In genomic region chr20:60525397-60525796, GRCh38 we compare ENCODE assay signal across 27 cellular contexts.
"Had no signal": no experiment of that assay in that cellular context is flagged by ENCODE, and none has a peak within 500 bp of the region (broad histone marks: within the 10 kb centered on the region; RNA-seq: fewer than 3 reads in every experiment).

No MANE protein-coding gene starts in this region.

- H3K36me3 ChIP-seq: stomach, suprapubic skin, thoracic aorta, thyroid gland, tibial artery, tibial nerve, transverse colon, upper lobe of left lung, upper lobe of right lung, uterus, vagina had no signal

- H3K27ac ChIP-seq: stomach, suprapubic skin, testis, thoracic aorta, thyroid gland, tibial artery, tibial nerve, transverse colon, upper lobe of left lung, upper lobe of right lung, uterus, vagina had no signal

- H3K4me3 ChIP-seq: stomach, suprapubic skin, testis, thoracic aorta, thyroid gland, tibial artery, tibial nerve, transverse colon, upper lobe of left lung, upper lobe of right lung, uterus, vagina had no signal

- FAIRE-seq: urothelium cell line had no signal

- DNase-seq: stimulated activated CD4-positive, alpha-beta T cell treated with anti-CD3 and anti-CD28 coated beads, Interleukin-2, amount 100 ng/mL, for 48 hours; stimulated activated CD4-positive, alpha-beta T cell treated with anti-CD3 and anti-CD28 coated beads, Interleukin-4, amount 100 ng/mL, for 1 hour; stimulated activated CD4-positive, alpha-beta T cell treated with anti-CD3 and anti-CD28 coated beads, Interleukin-4, amount 100 ng/mL, for 24 hours; stimulated activated CD4-positive, alpha-beta T cell treated with anti-CD3 and anti-CD28 coated beads, Interleukin-4, amount 100 ng/mL, for 4 hours; stimulated activated CD8-positive, alpha-beta memory T cell treated with anti-CD3 and anti-CD28 coated beads, Interleukin-4, amount 100 ng/mL, for 48 hours; stimulated activated naive B cell treated with anti-CD40 and anti-IgM and Interleukin-4, amounts not matched to agents 10 μg/mL and 1 μg/mL and 100 μg/mL, for 72 hours; stimulated activated naive CD4-positive, alpha-beta T cell; stimulated activated naive CD4-positive, alpha-beta T cell treated with Interleukin-2 at 50 U/mL for 16 hours; stimulated activated naive CD8-positive, alpha-beta T cell treated with anti-CD3 and anti-CD28 coated beads, Interleukin-15, amount 100 ng/mL, for 72 hours; stimulated activated naive CD8-positive, alpha-beta T cell treated with anti-CD3 and anti-CD28 coated beads, Interleukin-15, Interleukin-2, amounts not matched to agents 100 U/mL and 50 U/mL, for 24 hours; stomach; substantia nigra; testis; thyroid gland; tibial artery; transverse colon; trophoblast cell; upper lobe of left lung; upper lobe of right lung; uterus had no signal

- ATAC-seq: stimulated activated effector memory CD8-positive, alpha-beta T cell treated with anti-CD3 and anti-CD28 coated beads, Interleukin-12 subunit alpha, Interleukin-12 subunit beta, amount 100 ng/mL, for 72 hours; stimulated activated memory B cell treated with anti-CD40 and anti-IgM and Interleukin-4, amounts not matched to agents 10 μg/mL and 1 μg/mL and 100 μg/mL, for 72 hours; stimulated activated naive B cell treated with anti-CD40 and anti-IgM and Interleukin-4, amounts not matched to agents 10 μg/mL and 1 μg/mL and 100 μg/mL, for 72 hours; stimulated activated naive CD8-positive, alpha-beta T cell treated with anti-CD3 and anti-CD28 coated beads, Interleukin-15, amount 100 ng/mL, for 72 hours; stimulated activated naive CD8-positive, alpha-beta T cell treated with anti-CD3 and anti-CD28 coated beads, Interleukin-15, Interleukin-2, amounts not matched to agents 100 U/mL and 50 U/mL, for 24 hours; upper lobe of right lung had no signal

- H3K9me3 ChIP-seq: suprapubic skin, testis, thoracic aorta, thyroid gland, tibial artery, tibial nerve, transverse colon, upper lobe of left lung, upper lobe of right lung, uterus, vagina had no signal

- H3K4me1 ChIP-seq: stomach, suprapubic skin, testis, tibial artery, tibial nerve, transverse colon, upper lobe of left lung, upper lobe of right lung, uterus, vagina had no signal

- H3K27me3 ChIP-seq: stomach, suprapubic skin, testis, thyroid gland, tibial artery, tibial nerve, transverse colon, upper lobe of left lung, upper lobe of right lung, uterus, vagina had no signal
